Comparison of ENCODE assay signal across 16 cellular contexts in genomic region chr16:25063865-25064264, GRCh38. TPM values are rescaled to one million over a fixed set of nuclear protein-coding genes. Genes with fewer than 3 reads are reported as not detected.
A peak's percentile ranks its signal among the peaks of the same experiment; 100 is the strongest.
DNase-seq lines count a peak whose midpoint lies in the region; ATAC-seq and TF ChIP-seq lines count a peak whose summit lies in the region.
"Had no signal": no experiment of that assay in that cellular context is flagged by ENCODE, and none has a peak within 500 bp of the region (broad histone marks: within the 10 kb centered on the region; RNA-seq: fewer than 3 reads in every experiment).

No MANE protein-coding gene starts in this region.

- no peaks in the 10 kb centered on the region for H3K27me3 ChIP-seq in spleen (replicated peaks in 1 of 7)
- H3K27me3 ChIP-seq: ascending aorta, sigmoid colon, thyroid gland had no signal

- TF ChIP-seq POLR2A in spleen (IDR thresholded peaks at IDR 0.05) = no peak

- no peak for ATAC-seq in activated CD4-positive, alpha-beta T cell treated with anti-CD3 and anti-CD28 coated beads for 36 hours
- ATAC-seq in activated T-helper 17 cell treated with anti-CD3 and anti-CD28 coated beads, Interleukin-2, amount 50 U/mL, for 72 hours (replicated peaks) = no peak
- ATAC-seq in Right ventricle myocardium superior (ENCODE audit: poor library complexity) (peak; percentile 71), HG03097 (IDR thresholded peaks at IDR 0.05; ENCODE audit: low FRiP score, unreplicated experiment) (no peak), HG03139 (IDR thresholded peaks at IDR 0.05; ENCODE audit: unreplicated experiment) (no peak)
- ATAC-seq: mucosa of descending colon had no signal

- H3K4me1 ChIP-seq in spleen = peaks cover 12 to 79% (median 60%) of the 10 kb centered on the region in 6 donors

- H3K36me3 ChIP-seq in spleen = no peaks in the 10 kb centered on the region
- H3K36me3 ChIP-seq: ascending aorta, sigmoid colon, thyroid gland had no signal

- H3K4me1 Mint-ChIP-seq in activated CD4-positive, alpha-beta T cell treated with anti-CD3 and anti-CD28 coated beads for 36 hours = peaks cover 56% of the 10 kb centered on the region
- H3K4me1 Mint-ChIP-seq in activated T-helper 17 cell treated with anti-CD3 and anti-CD28 coated beads, Interleukin-2, amount 50 U/mL, for 72 hours = peaks cover 38% of the 10 kb centered on the region

- no peak overlapping the region for H3K4me3 Mint-ChIP-seq in activated CD4-positive, alpha-beta T cell treated with anti-CD3 and anti-CD28 coated beads for 36 hours
- no peak overlapping the region for H3K4me3 Mint-ChIP-seq in activated T-helper 17 cell treated with anti-CD3 and anti-CD28 coated beads, Interleukin-2, amount 50 U/mL, for 72 hours

- no peak for TF ChIP-seq CTCF in spleen (IDR thresholded peaks at IDR 0.05 in 8 of 11, conservative IDR thresholded peaks at IDR 0.05 in 3 of 11)

- no peaks in the 10 kb centered on the region for H3K9me3 ChIP-seq in spleen
- H3K9me3 ChIP-seq: ascending aorta, mucosa of descending colon, sigmoid colon, thyroid gland had no signal

- 74 to 88% (median 82%) methylated on average over 6 of the region's 6 CpGs for WGBS in spleen, 5 donors

- peak overlapping the region; percentile 13 for H3K27ac Mint-ChIP-seq in activated CD4-positive, alpha-beta T cell treated with anti-CD3 and anti-CD28 coated beads for 36 hours
- peak overlapping the region; percentile 8 for H3K27ac Mint-ChIP-seq in activated T-helper 17 cell treated with anti-CD3 and anti-CD28 coated beads, Interleukin-2, amount 50 U/mL, for 72 hours

- CTCF ChIA-PET in activated CD4-positive, alpha-beta T cell treated with anti-CD3 and anti-CD28 coated beads for 36 hours (lab: Charles Lee) = interaction anchor here (0.6 to 1.1 kb wide), 4 partner anchors 12 to 514 kb away, joined by 3 read pairs; no protein-coding TSS in a partner anchor

- intact Hi-C loops in activated CD4-positive, alpha-beta T cell treated with anti-CD3 and anti-CD28 coated beads for 36 hours (cut with DNase I, micrococcal nuclease) = no loop called here
- intact Hi-C loops in Right ventricle myocardium superior (cut with DNase I) = no loop called here
- intact Hi-C loops in spleen (cut with DNase I; ENCODE audit: low total_unique reads) = no loop called here

- no peak for DNase-seq in activated CD4-positive, alpha-beta T cell treated with anti-CD3 and anti-CD28 coated beads for 36 hours
- no peak for DNase-seq in activated CD4-positive, alpha-beta T cell treated with anti-CD3 and anti-CD28 coated beads for 4 hours
- DNase-seq in Right ventricle myocardium superior (no peak), spleen (no peak), NCI-H774 (lab: John Stamatoyannopoulos, UW) (no peak)
- DNase-seq: 8988T, H7, mucosa of descending colon, NCI-H1930, sigmoid colon, T-helper 1 cell, thyroid gland had no signal

- H3K9me3 Mint-ChIP-seq in activated CD4-positive, alpha-beta T cell treated with anti-CD3 and anti-CD28 coated beads for 36 hours (ENCODE audit: low read depth) = no peaks in the 10 kb centered on the region
- no peaks in the 10 kb centered on the region for H3K9me3 Mint-ChIP-seq in activated T-helper 17 cell treated with anti-CD3 and anti-CD28 coated beads, Interleukin-2, amount 50 U/mL, for 72 hours

- H3K4me3 ChIP-seq in spleen = no peak overlapping the region
- H3K4me3 ChIP-seq: ascending aorta, mucosa of descending colon, sigmoid colon, thyroid gland had no signal

- H3K27me3 Mint-ChIP-seq in activated CD4-positive, alpha-beta T cell treated with anti-CD3 and anti-CD28 coated beads for 36 hours = no peaks in the 10 kb centered on the region
- no peaks in the 10 kb centered on the region for H3K27me3 Mint-ChIP-seq in activated T-helper 17 cell treated with anti-CD3 and anti-CD28 coated beads, Interleukin-2, amount 50 U/mL, for 72 hours

- no peaks in the 10 kb centered on the region for H3K36me3 Mint-ChIP-seq in activated CD4-positive, alpha-beta T cell treated with anti-CD3 and anti-CD28 coated beads for 36 hours (ENCODE audit: low read depth)
- no peaks in the 10 kb centered on the region for H3K36me3 Mint-ChIP-seq in activated T-helper 17 cell treated with anti-CD3 and anti-CD28 coated beads, Interleukin-2, amount 50 U/mL, for 72 hours (ENCODE audit: low read depth)

- peak overlapping the region in 5 of 8 donors; percentile 16 to 94 (median 82) for H3K27ac ChIP-seq in spleen
- H3K27ac ChIP-seq: ascending aorta, thyroid gland had no signal

- POLR2A ChIA-PET in activated CD4-positive, alpha-beta T cell treated with anti-CD3 and anti-CD28 coated beads for 36 hours (lab: Charles Lee) = interaction anchor here (1.0 kb wide), 1 partner anchor 195 kb away, joined by 3 read pairs; no protein-coding TSS in a partner anchor

RNA-seq across cellular contexts. Expression of gene LCMT1, which starts 47.7 kb away (rescaled TPM):
- total RNA-seq in activated CD4-positive, alpha-beta T cell treated with anti-CD3 and anti-CD28 coated beads for 36 hours = 10 to 100 TPM; 33.3 to 36.2 TPM
- total RNA-seq in activated T-helper 17 cell treated with anti-CD3 and anti-CD28 coated beads, Interleukin-2, amount 50 U/mL, for 72 hours = 10 to 100 TPM; 33.9 to 43.0 TPM
- total RNA-seq in Right ventricle myocardium superior = 32.1 TPM
- total RNA-seq in spleen = 10 to 100 TPM; 25.8 to 33.3 (median 29.0) TPM
- 10 to 100 TPM; 25.1 to 28.2 (median 26.2) TPM for polyA plus RNA-seq in spleen

RNA-seq across cellular contexts. Expression of gene ARHGAP17, which starts 48.7 kb away (rescaled TPM):
- total RNA-seq in activated CD4-positive, alpha-beta T cell treated with anti-CD3 and anti-CD28 coated beads for 36 hours = 10 to 100 TPM; 55.1 to 60.4 TPM
- 10 to 100 TPM; 47.7 to 73.8 TPM for total RNA-seq in activated T-helper 17 cell treated with anti-CD3 and anti-CD28 coated beads, Interleukin-2, amount 50 U/mL, for 72 hours
- total RNA-seq in Right ventricle myocardium superior (54.8 TPM), spleen (100 to 1,000 TPM; 126 to 254 (median 226) TPM)
- polyA plus RNA-seq in spleen = 100 to 1,000 TPM in 2 of 3 donors, 10 to 100 TPM in 1; 62.2 to 116 (median 102) TPM
